ENCODE assay signal across 14 cellular contexts in the genomic region with DNA sequence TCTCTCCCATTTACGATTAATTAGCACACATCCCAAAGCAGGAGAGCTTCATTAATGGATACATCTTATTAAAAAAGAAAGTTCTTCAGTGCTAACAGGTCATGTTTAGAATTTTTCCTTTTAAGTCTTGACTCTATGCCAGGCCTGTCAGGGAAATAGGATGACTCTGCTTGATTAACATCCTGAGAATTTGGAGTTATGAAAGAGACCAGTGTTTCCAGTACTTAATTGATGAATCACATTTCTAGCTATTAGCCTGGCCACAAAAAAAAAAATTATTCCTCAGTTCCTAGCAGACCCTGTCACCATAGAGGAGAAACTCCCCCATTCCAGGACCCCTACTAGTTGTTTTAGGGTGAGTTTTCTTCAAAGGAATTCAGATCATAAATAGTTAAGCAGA. TPM values are rescaled to one million over a fixed set of nuclear protein-coding genes. Genes with fewer than 3 reads are reported as not detected.
DNase-seq lines count a peak whose midpoint lies in the region; ATAC-seq and TF ChIP-seq lines count a peak whose summit lies in the region.
"Had no signal": no experiment of that assay in that cellular context is flagged by ENCODE, and none has a peak within 500 bp of the region (broad histone marks: within the 10 kb centered on the region; RNA-seq: fewer than 3 reads in every experiment).

No MANE protein-coding gene starts in this region.

- TF ChIP-seq POLR2A in sigmoid colon (IDR thresholded peaks at IDR 0.05), result no peak
- no peak for TF ChIP-seq POLR2A in thyroid gland (IDR thresholded peaks at IDR 0.05)

- H3K27ac Mint-ChIP-seq in effector memory CD8-positive, alpha-beta T cell, result no peak overlapping the region
- H3K27ac Mint-ChIP-seq: activated CD4-positive, alpha-beta T cell treated with anti-CD3 and anti-CD28 coated beads for 36 hours; activated naive CD8-positive, alpha-beta T cell treated with anti-CD3 and anti-CD28 coated beads, Interleukin-2, amount 10 ng/mL, durations not matched to agents 7 days and 5 days had no signal

- no peak for ATAC-seq in effector memory CD8-positive, alpha-beta T cell (replicated peaks)
- ATAC-seq: activated CD4-positive, alpha-beta T cell treated with anti-CD3 and anti-CD28 coated beads for 36 hours had no signal

- H3K27ac ChIP-seq in sigmoid colon (peak overlapping the region; percentile 27 to 71 (median 57)), thyroid gland (no peak overlapping the region)
- H3K27ac ChIP-seq: upper lobe of left lung had no signal

- TF ChIP-seq CTCF in sigmoid colon (IDR thresholded peaks at IDR 0.05), result no peak
- TF ChIP-seq CTCF in thyroid gland (IDR thresholded peaks at IDR 0.05), result no peak

- no peaks in the 10 kb centered on the region for H3K36me3 Mint-ChIP-seq in effector memory CD8-positive, alpha-beta T cell (ENCODE audit: insufficient read depth)
- H3K36me3 Mint-ChIP-seq: activated naive CD8-positive, alpha-beta T cell treated with anti-CD3 and anti-CD28 coated beads, Interleukin-2, amount 10 ng/mL, durations not matched to agents 7 days and 5 days had no signal

- intact Hi-C loops in sigmoid colon (cut with DNase I), result no loop called here
- intact Hi-C loops in thyroid gland (cut with DNase I), result no loop called here

- H3K27me3 ChIP-seq in sigmoid colon, result no peaks in the 10 kb centered on the region
- H3K27me3 ChIP-seq in thyroid gland, result no peaks in the 10 kb centered on the region
- H3K27me3 ChIP-seq: upper lobe of left lung had no signal

- H3K4me3 ChIP-seq in sigmoid colon, result no peak overlapping the region
- H3K4me3 ChIP-seq in thyroid gland (replicated peaks in 1 of 3), result no peak overlapping the region
- H3K4me3 ChIP-seq: upper lobe of left lung had no signal

- H3K36me3 ChIP-seq in sigmoid colon, result no peaks in the 10 kb centered on the region
- H3K36me3 ChIP-seq in thyroid gland, result no peaks in the 10 kb centered on the region
- H3K36me3 ChIP-seq: upper lobe of left lung had no signal

- 75 to 88% methylated on average over 1 of the region's 1 CpG for WGBS in sigmoid colon, 2 donors
- 81 to 88% methylated on average over 1 of the region's 1 CpG for WGBS in thyroid gland, 2 donors

- H3K4me3 Mint-ChIP-seq in effector memory CD8-positive, alpha-beta T cell, result no peak overlapping the region
- H3K4me3 Mint-ChIP-seq: activated CD4-positive, alpha-beta T cell treated with anti-CD3 and anti-CD28 coated beads for 36 hours; activated naive CD8-positive, alpha-beta T cell treated with anti-CD3 and anti-CD28 coated beads, Interleukin-2, amount 10 ng/mL, durations not matched to agents 7 days and 5 days had no signal

- H3K9me3 Mint-ChIP-seq in effector memory CD8-positive, alpha-beta T cell, result no peaks in the 10 kb centered on the region
- H3K9me3 Mint-ChIP-seq: activated naive CD8-positive, alpha-beta T cell treated with anti-CD3 and anti-CD28 coated beads, Interleukin-2, amount 10 ng/mL, durations not matched to agents 7 days and 5 days had no signal

- H3K4me1 ChIP-seq in sigmoid colon (peaks cover 0 to 62% (median 45%) of the 10 kb centered on the region in 4 donors), thyroid gland (peaks cover 0 to 11% of the 10 kb centered on the region in 2 donors)

- TF ChIP-seq EP300 in sigmoid colon (IDR thresholded peaks at IDR 0.05), result peak in 1 of 4 donors; percentile 52

- DNase-seq in GM03348 (ENCODE audit: low spot score) (peak; percentile 75), SW 1271 (lab: John Stamatoyannopoulos, UW) (peak; percentile 84 to 96), fibroblast of the conjunctiva (ENCODE audit: low read depth) (peak; percentile 88), sigmoid colon (no peak), thyroid gland (no peak), DMS53 treated with DMSO at 0.1 percent for 48 hours (lab: John Stamatoyannopoulos, UW; ENCODE audit: unreplicated experiment) (no peak), NCI-H69 (lab: John Stamatoyannopoulos, UW) (no peak)
- no peak for DNase-seq in effector memory CD8-positive, alpha-beta T cell
- DNase-seq: activated CD4-positive, alpha-beta T cell treated with anti-CD3 and anti-CD28 coated beads for 36 hours; activated naive CD8-positive, alpha-beta T cell treated with anti-CD3 and anti-CD28 coated beads, Interleukin-2, amount 10 ng/mL, durations not matched to agents 7 days and 5 days; DMS79 treated with DMSO at 0.1 percent for 48 hours; head of caudate nucleus; stimulated activated CD4-positive, alpha-beta T cell treated with anti-CD3 and anti-CD28 coated beads, Interleukin-4, amount 100 ng/mL, for 24 hours; upper lobe of left lung had no signal

- peaks cover 31 to 41% of the 10 kb centered on the region in 2 donors for H3K27me3 Mint-ChIP-seq in effector memory CD8-positive, alpha-beta T cell

- H3K4me1 Mint-ChIP-seq in effector memory CD8-positive, alpha-beta T cell (ENCODE audit: low read depth in 2 of 2), result no peaks in the 10 kb centered on the region
- H3K4me1 Mint-ChIP-seq: activated naive CD8-positive, alpha-beta T cell treated with anti-CD3 and anti-CD28 coated beads, Interleukin-2, amount 10 ng/mL, durations not matched to agents 7 days and 5 days had no signal

- H3K9me3 ChIP-seq in sigmoid colon (no peaks in the 10 kb centered on the region), thyroid gland (no peaks in the 10 kb centered on the region)
- H3K9me3 ChIP-seq: upper lobe of left lung had no signal

RNA-seq across cellular contexts. Expression of gene ME3, which starts 23.6 kb away (rescaled TPM):
- 10 to 100 TPM; 25.5 to 53.2 (median 37.0) TPM for total RNA-seq in sigmoid colon
- 10 to 100 TPM in 2 of 3 donors, 1 to 10 TPM in 1; 7.8 to 13.6 (median 10.9) TPM for polyA plus RNA-seq in sigmoid colon
- 10 to 100 TPM; 29.1 to 53.5 (median 37.1) TPM for total RNA-seq in thyroid gland

Comparison
In these comparisons a context has a peak if more than half of its experiments do, and no peak if none do; other contexts are left out.
1. DNase-seq: peak in GM03348 (single experiment), SW 1271 (2 of 2) and fibroblast of the conjunctiva (single experiment); none in sigmoid colon (single experiment), effector memory CD8-positive, alpha-beta T cell (0 of 3), thyroid gland (0 of 2), DMS53 treated with DMSO at 0.1 percent for 48 hours (single experiment) and NCI-H69 (single experiment).
2. H3K27ac ChIP-seq: peak in sigmoid colon (4 of 4); none in thyroid gland (0 of 3).